In the genomic region with DNA sequence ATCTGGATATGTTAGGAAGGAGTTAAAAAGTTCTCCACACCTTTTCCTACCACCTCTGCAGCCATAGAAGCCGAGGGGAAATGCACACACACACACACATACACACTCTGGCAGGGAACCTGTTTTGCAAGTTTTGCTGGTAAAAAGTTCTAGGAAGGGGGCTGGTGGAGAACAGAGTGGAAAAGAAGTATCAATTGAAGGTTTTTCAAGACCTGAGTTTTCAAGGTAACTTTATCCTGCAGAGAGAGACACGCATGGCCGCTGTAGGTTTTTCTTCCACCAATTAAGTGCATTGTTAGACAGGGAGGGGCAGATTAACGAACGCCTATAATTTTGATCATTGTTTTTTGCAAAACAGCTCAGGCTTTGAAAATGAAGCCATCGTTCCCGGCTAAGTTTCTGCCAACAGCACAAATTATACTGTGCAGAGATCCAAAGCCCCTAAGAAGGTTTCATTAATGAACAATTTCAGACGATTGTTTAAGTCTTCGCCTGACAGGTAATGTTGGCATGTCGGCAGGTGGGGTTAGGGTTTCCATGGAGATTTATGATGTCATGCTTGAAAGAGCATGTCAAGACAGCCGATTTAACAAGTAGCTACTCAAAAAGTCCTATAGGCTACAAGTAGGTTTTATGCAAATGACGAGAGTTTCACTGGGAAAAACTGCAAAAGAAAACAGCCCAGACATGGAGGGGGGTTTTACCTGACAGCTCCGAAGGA, we compare ENCODE assay signal across 14 cellular contexts. TPM values are rescaled to one million over a fixed set of nuclear protein-coding genes. Genes with fewer than 3 reads are reported as not detected.
A peak's percentile ranks its signal among the peaks of the same experiment; 100 is the strongest.
DNase-seq lines count a peak whose midpoint lies in the region; ATAC-seq and TF ChIP-seq lines count a peak whose summit lies in the region.
"Had no signal": no experiment of that assay in that cellular context is flagged by ENCODE, and none has a peak within 500 bp of the region (broad histone marks: within the 10 kb centered on the region; RNA-seq: fewer than 3 reads in every experiment).

No MANE protein-coding gene starts in this region.

- no peak overlapping the region for H3K4ac ChIP-seq in trophoblast cell (ENCODE audit: low read depth, low read length)

- H3K4me2 ChIP-seq in trophoblast cell (ENCODE audit: low read length): peak overlapping the region; percentile 91

- H3K9me3 Mint-ChIP-seq in Calu3 (ENCODE audit: low read depth, unreplicated experiment): no peaks in the 10 kb centered on the region
- H3K9me3 Mint-ChIP-seq in stimulated activated memory B cell treated with anti-CD40 and anti-IgM and Interleukin-4, amounts not matched to agents 10 μg/mL and 1 μg/mL and 100 μg/mL, for 72 hours: no peaks in the 10 kb centered on the region
- no peaks in the 10 kb centered on the region for H3K9me3 Mint-ChIP-seq in activated naive CD4-positive, alpha-beta T cell treated with anti-CD3 and anti-CD28 coated beads, Interleukin-2, amount 10 ng/mL, durations not matched to agents 7 days and 5 days
- H3K9me3 Mint-ChIP-seq: activated CD4-positive, alpha-beta T cell treated with anti-CD3 and anti-CD28 coated beads, Interleukin-2, amount 10 ng/mL, durations not matched to agents 24 days and 14 days had no signal

- H2BK120ac ChIP-seq in trophoblast cell (ENCODE audit: insufficient read depth, low read length, poor library complexity): no peak overlapping the region

- peak overlapping the region; percentile 74 for H3K4me3 Mint-ChIP-seq in Calu3 (ENCODE audit: low read depth, unreplicated experiment)
- H3K4me3 Mint-ChIP-seq in stimulated activated memory B cell treated with anti-CD40 and anti-IgM and Interleukin-4, amounts not matched to agents 10 μg/mL and 1 μg/mL and 100 μg/mL, for 72 hours: no peak overlapping the region
- H3K4me3 Mint-ChIP-seq in activated naive CD4-positive, alpha-beta T cell treated with anti-CD3 and anti-CD28 coated beads, Interleukin-2, amount 10 ng/mL, durations not matched to agents 7 days and 5 days: no peak overlapping the region
- H3K4me3 Mint-ChIP-seq: activated CD4-positive, alpha-beta T cell treated with anti-CD3 and anti-CD28 coated beads, Interleukin-2, amount 10 ng/mL, durations not matched to agents 24 days and 14 days had no signal

- H4K91ac ChIP-seq in trophoblast cell (ENCODE audit: low read depth, low read length): no peak overlapping the region

- CTCF ChIA-PET in Calu3 (lab: Charles Lee): interaction anchor here (0.8 to 2.4 kb wide), 4 partner anchors 30 to 972 kb away, joined by 3 to 8 read pairs (median 4); a partner anchor contains a TSS
- CTCF ChIA-PET in activated naive CD4-positive, alpha-beta T cell treated with anti-CD3 and anti-CD28 coated beads, Interleukin-2, amount 10 ng/mL, durations not matched to agents 7 days and 5 days (lab: Charles Lee): no interaction called here

- DNase-seq in Calu3: peak; percentile 74
- DNase-seq in NCI-H526 treated with DMSO at 0.1 percent for 48 hours (lab: John Stamatoyannopoulos, UW): peak; percentile 83
- DNase-seq in foreskin keratinocyte: peak; percentile 80 to 92
- peak; percentile 77 to 89 for DNase-seq in trophoblast cell
- DNase-seq in NCI-H446 (lab: John Stamatoyannopoulos, UW): no peak
- no peak for DNase-seq in nucleus accumbens (lab: John Stamatoyannopoulos, UW)
- no peak for DNase-seq in activated naive CD4-positive, alpha-beta T cell treated with anti-CD3 and anti-CD28 coated beads, Interleukin-2, amount 10 ng/mL, durations not matched to agents 7 days and 5 days
- DNase-seq: activated CD4-positive, alpha-beta T cell treated with anti-CD3 and anti-CD28 coated beads, Interleukin-2, amount 10 ng/mL, durations not matched to agents 24 days and 14 days; activated naive CD4-positive, alpha-beta T cell treated with Interleukin-2 at 50 U/mL for 16 hours; effector CD4-positive, alpha-beta T cell; Karpas-422; NCI-H510A treated with DMSO at 0.1 percent for 48 hours; ovary had no signal

- H3K9ac ChIP-seq in trophoblast cell (ENCODE audit: low read length): peak overlapping the region; percentile 68

- no peak overlapping the region for H4K12ac ChIP-seq in trophoblast cell (ENCODE audit: low read depth, low read length)

- H3K23ac ChIP-seq in trophoblast cell (ENCODE audit: low read length): no peak overlapping the region

- no peaks in the 10 kb centered on the region for H3K9me3 ChIP-seq in trophoblast cell (ENCODE audit: insufficient read depth, low read depth, low read length)
- H3K9me3 ChIP-seq: ovary had no signal

- intact Hi-C loops in Calu3 (cut with micrococcal nuclease; ENCODE audit: unreplicated experiment): loop anchor here (2.0 to 5.0 kb wide), 3 partner anchors 30 to 104 kb away; a partner anchor contains a TSS

- H3K27ac Mint-ChIP-seq in Calu3 (ENCODE audit: unreplicated experiment): peak overlapping the region; percentile 92
- H3K27ac Mint-ChIP-seq in stimulated activated memory B cell treated with anti-CD40 and anti-IgM and Interleukin-4, amounts not matched to agents 10 μg/mL and 1 μg/mL and 100 μg/mL, for 72 hours: no peak overlapping the region
- no peak overlapping the region for H3K27ac Mint-ChIP-seq in activated naive CD4-positive, alpha-beta T cell treated with anti-CD3 and anti-CD28 coated beads, Interleukin-2, amount 10 ng/mL, durations not matched to agents 7 days and 5 days
- H3K27ac Mint-ChIP-seq: activated CD4-positive, alpha-beta T cell treated with anti-CD3 and anti-CD28 coated beads, Interleukin-2, amount 10 ng/mL, durations not matched to agents 24 days and 14 days had no signal

- H3K18ac ChIP-seq in trophoblast cell (ENCODE audit: low read length): no peak overlapping the region

- ATAC-seq in foreskin keratinocyte: peak; percentile 92
- ATAC-seq in stimulated activated memory B cell treated with anti-CD40 and anti-IgM and Interleukin-4, amounts not matched to agents 10 μg/mL and 1 μg/mL and 100 μg/mL, for 72 hours: no peak

- peaks cover 15% of the 10 kb centered on the region for H3K79me2 ChIP-seq in trophoblast cell (ENCODE audit: control insufficient read depth, insufficient read depth, low read length, poor library complexity)

- H3K4me1 ChIP-seq in foreskin keratinocyte (peaks cover 11% of the 10 kb centered on the region), trophoblast cell (ENCODE audit: control insufficient read depth in 1 of 2, insufficient read depth in 2 of 2, low read length in 2 of 2) (peaks cover 7 to 25% of the 10 kb centered on the region in 2 experiments)

- no peak for TF ChIP-seq CTCF in Calu3 (IDR thresholded peaks at IDR 0.05; ENCODE audit: unreplicated experiment)
- TF ChIP-seq CTCF in foreskin keratinocyte (conservative IDR thresholded peaks at IDR 0.05): no peak

- no peaks in the 10 kb centered on the region for H3K27me3 Mint-ChIP-seq in Calu3 (ENCODE audit: unreplicated experiment)
- no peaks in the 10 kb centered on the region for H3K27me3 Mint-ChIP-seq in stimulated activated memory B cell treated with anti-CD40 and anti-IgM and Interleukin-4, amounts not matched to agents 10 μg/mL and 1 μg/mL and 100 μg/mL, for 72 hours
- H3K27me3 Mint-ChIP-seq in activated naive CD4-positive, alpha-beta T cell treated with anti-CD3 and anti-CD28 coated beads, Interleukin-2, amount 10 ng/mL, durations not matched to agents 7 days and 5 days: peaks cover 4% of the 10 kb centered on the region

- no peak overlapping the region for H2AFZ ChIP-seq in trophoblast cell (ENCODE audit: insufficient read depth, low read length, poor library complexity)

- H2AK5ac ChIP-seq in trophoblast cell (ENCODE audit: low read length): no peak overlapping the region

- no peaks in the 10 kb centered on the region for H3K36me3 ChIP-seq in trophoblast cell (ENCODE audit: control insufficient read depth in 1 of 2, insufficient read depth in 2 of 2, low read length in 2 of 2)
- H3K36me3 ChIP-seq: ovary had no signal

- no peak overlapping the region for H3K4me3 ChIP-seq in trophoblast cell (ENCODE audit: low read depth, low read length)
- H3K4me3 ChIP-seq: ovary had no signal

- H3K4me1 Mint-ChIP-seq in Calu3 (ENCODE audit: low read depth, unreplicated experiment): peaks cover 24% of the 10 kb centered on the region
- H3K4me1 Mint-ChIP-seq in stimulated activated memory B cell treated with anti-CD40 and anti-IgM and Interleukin-4, amounts not matched to agents 10 μg/mL and 1 μg/mL and 100 μg/mL, for 72 hours: no peaks in the 10 kb centered on the region
- H3K4me1 Mint-ChIP-seq in activated naive CD4-positive, alpha-beta T cell treated with anti-CD3 and anti-CD28 coated beads, Interleukin-2, amount 10 ng/mL, durations not matched to agents 7 days and 5 days: no peaks in the 10 kb centered on the region
- H3K4me1 Mint-ChIP-seq: activated CD4-positive, alpha-beta T cell treated with anti-CD3 and anti-CD28 coated beads, Interleukin-2, amount 10 ng/mL, durations not matched to agents 24 days and 14 days had no signal

- H3K79me1 ChIP-seq in trophoblast cell (ENCODE audit: low read length): peaks cover 36% of the 10 kb centered on the region

- H3K14ac ChIP-seq in trophoblast cell (ENCODE audit: low read length): no peak overlapping the region

- no peak overlapping the region for H2BK12ac ChIP-seq in trophoblast cell (ENCODE audit: low read length)

- peaks cover 21% of the 10 kb centered on the region for H3K36me3 Mint-ChIP-seq in Calu3 (ENCODE audit: insufficient read depth, unreplicated experiment)
- H3K36me3 Mint-ChIP-seq in stimulated activated memory B cell treated with anti-CD40 and anti-IgM and Interleukin-4, amounts not matched to agents 10 μg/mL and 1 μg/mL and 100 μg/mL, for 72 hours: no peaks in the 10 kb centered on the region
- no peaks in the 10 kb centered on the region for H3K36me3 Mint-ChIP-seq in activated naive CD4-positive, alpha-beta T cell treated with anti-CD3 and anti-CD28 coated beads, Interleukin-2, amount 10 ng/mL, durations not matched to agents 7 days and 5 days

- BruUV-seq in Calu3 (replicated peaks; lab: Mats Ljungman, UMichigan): no TSS peak

- WGBS in trophoblast cell (ENCODE audit: extremely low coverage, insufficient coverage, insufficient read length): no CpG with 5 or more reads among the region's 13 CpGs

- no peaks in the 10 kb centered on the region for H3K27me3 ChIP-seq in foreskin keratinocyte
- no peaks in the 10 kb centered on the region for H3K27me3 ChIP-seq in trophoblast cell (ENCODE audit: insufficient read depth, low read length)
- H3K27me3 ChIP-seq: ovary had no signal

- H2BK5ac ChIP-seq in trophoblast cell (ENCODE audit: low read depth, low read length, poor library complexity): peak overlapping the region; percentile 42

- H3K27ac ChIP-seq in foreskin keratinocyte (peak overlapping the region; percentile 83), trophoblast cell (ENCODE audit: low read depth, low read length) (peak overlapping the region; percentile 97)
- H3K27ac ChIP-seq: ovary had no signal

- no peak overlapping the region for H4K8ac ChIP-seq in trophoblast cell (ENCODE audit: low read depth, low read length)

RNA-seq across cellular contexts. Expression of a gene that starts 29.7 kb away (rescaled TPM):
- total RNA-seq in Calu3 (2022) (46.2 and 49.2 TPM in 2 replicates), foreskin keratinocyte (17.1 and 17.5 TPM in 2 replicates)
- polyA plus RNA-seq in foreskin keratinocyte: 3.2 and 4.1 TPM in 2 replicates
- 125 TPM in 2 replicates for polyA plus RNA-seq in trophoblast cell (2013)

Comparison
In these comparisons a context has a peak if more than half of its experiments do, and no peak if none do; other contexts are left out.
1. DNase-seq: peak in Calu3 (single experiment), NCI-H526 treated with DMSO at 0.1 percent for 48 hours (single experiment), foreskin keratinocyte (2 of 2) and trophoblast cell (2 of 2); none in NCI-H446 (0 of 2), nucleus accumbens (0 of 56) and activated naive CD4-positive, alpha-beta T cell treated with anti-CD3 and anti-CD28 coated beads, Interleukin-2, amount 10 ng/mL, durations not matched to agents 7 days and 5 days (single experiment).